In the genomic region with DNA sequence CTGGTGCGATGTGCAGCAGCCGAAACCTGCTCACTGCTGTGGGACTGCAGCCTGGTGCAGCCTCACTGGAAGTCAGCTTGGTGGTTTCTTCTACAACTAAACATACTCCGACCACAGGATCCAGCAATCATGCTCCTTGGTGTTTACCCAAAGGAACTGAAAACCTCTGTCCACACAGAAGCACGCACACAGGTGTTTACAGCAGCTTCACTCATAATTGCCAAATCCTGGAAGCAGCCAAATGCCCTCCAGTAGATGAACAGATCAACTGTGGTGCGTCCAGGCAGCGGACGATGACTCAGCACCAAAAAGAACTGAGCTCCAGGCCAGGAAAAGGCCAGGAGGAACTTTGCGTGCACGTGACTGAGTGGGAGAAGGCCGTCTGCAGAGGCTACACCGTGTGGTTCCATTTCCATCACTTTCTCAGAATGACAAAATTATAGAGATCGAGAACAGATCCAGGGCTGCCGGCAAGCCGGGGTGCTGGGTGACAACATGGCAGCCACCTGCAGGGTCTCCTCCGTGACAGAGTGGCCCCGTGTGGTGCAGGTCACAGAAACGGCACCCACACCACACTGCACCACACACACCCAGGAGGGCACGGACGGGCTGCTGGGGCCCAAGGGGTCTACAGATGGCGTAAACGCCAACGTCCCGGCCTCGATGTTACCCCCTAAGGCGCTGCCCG, we compare ENCODE assay signal across 1 cellular context.
TF ChIP-seq lines count a peak whose summit lies in the region.

No MANE protein-coding gene starts in this region.

TF ChIP-seq in K562, 482 proteins besides CTCF, POLR2A, EP300 and RAD21 (continued from another document and continues in another):
- TF ChIP-seq ZNF740 (CRISPR knock-in tag; IDR thresholded peaks at IDR 0.05) (no peak), ZNF740 (tag; IDR thresholded peaks at IDR 0.05) (peak in 1 of 2 experiments; percentile 59; a peak in 1 of 4 replicates), SAP30 (IDR thresholded peaks at IDR 0.05; ENCODE audit: borderline replicate concordance, insufficient read depth, low read depth, low read length, poor library complexity, severe bottlenecking) (no peak), E2F6 (IDR thresholded peaks at IDR 0.05; ENCODE audit: borderline replicate concordance in 1 of 2, extremely low read depth in 1 of 2, insufficient read depth in 1 of 2, insufficient read length in 1 of 2, low read depth in 1 of 2, low read length in 1 of 2, poor library complexity in 1 of 2, severe bottlenecking in 1 of 2) (peak; percentile 76 to 78), MGA (IDR thresholded peaks at IDR 0.05) (peak; percentile 88), GATA2 (CRISPR knock-in tag; IDR thresholded peaks at IDR 0.05) (peak; percentile 53; the same call in 1 of the 2 replicates), SNRNP70 (optimal IDR thresholded peaks at IDR 0.05; ENCODE audit: low read depth, low read length) (no peak), ATF6 (CRISPR knock-in tag; IDR thresholded peaks at IDR 0.05) (no peak), NFE2L1 (tag; IDR thresholded peaks at IDR 0.05; ENCODE audit: borderline replicate concordance, low read depth) (peak; percentile 96), ESRRB (CRISPR knock-in tag; IDR thresholded peaks at IDR 0.05; ENCODE audit: borderline replicate concordance) (no peak), HMGN3 (IDR thresholded peaks at IDR 0.05; ENCODE audit: borderline replicate concordance, extremely low read depth, insufficient read length, low read depth, low read length) (no peak), EP400 (IDR thresholded peaks at IDR 0.05) (peak; percentile 56), RB1 (IDR thresholded peaks at IDR 0.05; ENCODE audit: low read depth) (no peak), RNF2 (IDR thresholded peaks at IDR 0.05) (peak; percentile 75; the same call in 1 of the 2 replicates), MAFG (tag; conservative IDR thresholded peaks at IDR 0.05) (peak; percentile 99), PTRF (tag; IDR thresholded peaks at IDR 0.05) (no peak), ZBTB9 (CRISPR knock-in tag; IDR thresholded peaks at IDR 0.05) (no peak), ZNF184 (CRISPR knock-in tag; IDR thresholded peaks at IDR 0.05) (no peak), ZNF23 (CRISPR knock-in tag; IDR thresholded peaks at IDR 0.05) (no peak), U2AF2 (optimal IDR thresholded peaks at IDR 0.05; ENCODE audit: low read depth, low read length) (no peak), SP2 (IDR thresholded peaks at IDR 0.05; ENCODE audit: extremely low read depth, low read depth, low read length, poor library complexity, severe bottlenecking) (no peak), ZC3H11A (IDR thresholded peaks at IDR 0.05; ENCODE audit: low read depth, low read length) (no peak), MAFF (IDR thresholded peaks at IDR 0.05; ENCODE audit: low read length) (peak; percentile 97), PRMT5 (CRISPR knock-in tag; IDR thresholded peaks at IDR 0.05) (no peak)
- TF ChIP-seq, protein P1, sequence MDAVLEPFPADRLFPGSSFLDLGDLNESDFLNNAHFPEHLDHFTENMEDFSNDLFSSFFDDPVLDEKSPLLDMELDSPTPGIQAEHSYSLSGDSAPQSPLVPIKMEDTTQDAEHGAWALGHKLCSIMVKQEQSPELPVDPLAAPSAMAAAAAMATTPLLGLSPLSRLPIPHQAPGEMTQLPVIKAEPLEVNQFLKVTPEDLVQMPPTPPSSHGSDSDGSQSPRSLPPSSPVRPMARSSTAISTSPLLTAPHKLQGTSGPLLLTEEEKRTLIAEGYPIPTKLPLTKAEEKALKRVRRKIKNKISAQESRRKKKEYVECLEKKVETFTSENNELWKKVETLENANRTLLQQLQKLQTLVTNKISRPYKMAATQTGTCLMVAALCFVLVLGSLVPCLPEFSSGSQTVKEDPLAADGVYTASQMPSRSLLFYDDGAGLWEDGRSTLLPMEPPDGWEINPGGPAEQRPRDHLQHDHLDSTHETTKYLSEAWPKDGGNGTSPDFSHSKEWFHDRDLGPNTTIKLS (IDR thresholded peaks at IDR 0.05; ENCODE audit: borderline replicate concordance, low read depth): 0 out of 2 replicates have a peak, but pooled peaks have one; percentile 32
- TF ChIP-seq, protein P2, sequence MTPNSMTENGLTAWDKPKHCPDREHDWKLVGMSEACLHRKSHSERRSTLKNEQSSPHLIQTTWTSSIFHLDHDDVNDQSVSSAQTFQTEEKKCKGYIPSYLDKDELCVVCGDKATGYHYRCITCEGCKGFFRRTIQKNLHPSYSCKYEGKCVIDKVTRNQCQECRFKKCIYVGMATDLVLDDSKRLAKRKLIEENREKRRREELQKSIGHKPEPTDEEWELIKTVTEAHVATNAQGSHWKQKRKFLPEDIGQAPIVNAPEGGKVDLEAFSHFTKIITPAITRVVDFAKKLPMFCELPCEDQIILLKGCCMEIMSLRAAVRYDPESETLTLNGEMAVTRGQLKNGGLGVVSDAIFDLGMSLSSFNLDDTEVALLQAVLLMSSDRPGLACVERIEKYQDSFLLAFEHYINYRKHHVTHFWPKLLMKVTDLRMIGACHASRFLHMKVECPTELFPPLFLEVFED (CRISPR knock-in tag; conservative IDR thresholded peaks at IDR 0.05): no peak
- TF ChIP-seq, protein P3, sequence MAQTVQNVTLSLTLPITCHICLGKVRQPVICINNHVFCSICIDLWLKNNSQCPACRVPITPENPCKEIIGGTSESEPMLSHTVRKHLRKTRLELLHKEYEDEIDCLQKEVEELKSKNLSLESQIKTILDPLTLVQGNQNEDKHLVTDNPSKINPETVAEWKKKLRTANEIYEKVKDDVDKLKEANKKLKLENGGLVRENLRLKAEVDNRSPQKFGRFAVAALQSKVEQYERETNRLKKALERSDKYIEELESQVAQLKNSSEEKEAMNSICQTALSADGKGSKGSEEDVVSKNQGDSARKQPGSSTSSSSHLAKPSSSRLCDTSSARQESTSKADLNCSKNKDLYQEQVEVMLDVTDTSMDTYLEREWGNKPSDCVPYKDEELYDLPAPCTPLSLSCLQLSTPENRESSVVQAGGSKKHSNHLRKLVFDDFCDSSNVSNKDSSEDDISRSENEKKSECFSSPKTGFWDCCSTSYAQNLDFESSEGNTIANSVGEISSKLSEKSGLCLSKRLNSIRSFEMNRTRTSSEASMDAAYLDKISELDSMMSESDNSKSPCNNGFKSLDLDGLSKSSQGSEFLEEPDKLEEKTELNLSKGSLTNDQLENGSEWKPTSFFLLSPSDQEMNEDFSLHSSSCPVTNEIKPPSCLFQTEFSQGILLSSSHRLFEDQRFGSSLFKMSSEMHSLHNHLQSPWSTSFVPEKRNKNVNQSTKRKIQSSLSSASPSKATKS (CRISPR knock-in tag; IDR thresholded peaks at IDR 0.05): no peak
